Comparison of ENCODE assay signal across 10 cellular contexts in the genomic region with DNA sequence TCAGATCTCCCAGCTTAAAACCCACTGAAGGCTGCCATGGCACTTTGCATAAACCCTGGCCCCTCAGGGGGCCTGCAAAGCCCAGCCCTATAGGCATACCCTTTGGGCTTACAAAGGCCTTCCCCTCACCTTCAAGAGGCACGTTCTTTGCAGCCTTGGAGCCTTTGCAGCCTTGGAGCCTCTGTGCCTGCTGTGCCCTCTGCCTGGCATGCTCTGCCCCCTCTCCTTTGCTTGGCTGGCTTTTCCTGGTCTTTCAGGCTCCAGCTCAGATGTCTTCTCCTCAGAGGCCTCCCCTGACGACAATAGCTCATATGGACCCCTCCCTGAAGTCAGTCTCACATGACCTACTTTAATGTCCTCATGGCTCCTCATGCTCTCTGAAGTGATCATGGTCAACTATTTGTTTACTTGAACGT.
DNase-seq lines count a peak whose midpoint lies in the region; ATAC-seq and TF ChIP-seq lines count a peak whose summit lies in the region.
"Had no signal": no experiment of that assay in that cellular context is flagged by ENCODE, and none has a peak within 500 bp of the region (broad histone marks: within the 10 kb centered on the region; RNA-seq: fewer than 3 reads in every experiment).

No MANE protein-coding gene starts in this region.

- H3F3A ChIP-seq in GM23338 (replicated peaks; ENCODE audit: low read depth): peaks cover 31% of the 10 kb centered on the region

- intact Hi-C loops in Panc1 (cut with micrococcal nuclease; ENCODE audit: unreplicated experiment): no loop called here

- H3K9me3 ChIP-seq in Panc1 (ENCODE audit: control insufficient read depth, insufficient read depth, low read depth, low read length) (no peaks in the 10 kb centered on the region), iPS-18c (ENCODE audit: control insufficient read depth, insufficient read depth, low read length) (peaks cover 2% of the 10 kb centered on the region), stomach smooth muscle (ENCODE audit: control insufficient read depth in 2 of 2, low read length in 2 of 2) (no peaks in the 10 kb centered on the region)

- H3K27me3 Mint-ChIP-seq in GM23338 (ENCODE audit: insufficient read depth, low read depth, poor library complexity): peaks cover 45% of the 10 kb centered on the region

- H4K20me1 ChIP-seq in GM23338 (replicated peaks; ENCODE audit: insufficient read depth): no peaks in the 10 kb centered on the region

- no peak overlapping the region; the same call in 1 of the 2 replicates for H2AFZ ChIP-seq in GM23338

- no peaks in the 10 kb centered on the region for H3K9me2 ChIP-seq in GM23338 (ENCODE audit: insufficient read depth)

- no peak overlapping the region for H3K9ac ChIP-seq in stomach smooth muscle (ENCODE audit: low read length in 2 of 2)

- peaks cover 51% of the 10 kb centered on the region for H3K4me1 Mint-ChIP-seq in GM23338

- no peaks in the 10 kb centered on the region for H3K79me2 ChIP-seq in GM23338 (replicated peaks; ENCODE audit: insufficient read depth)

- H3K4me3 ChIP-seq in GM23338: peak overlapping the region; percentile 76
- H3K4me3 ChIP-seq in Panc1 (ENCODE audit: low read depth in 2 of 2, low read length in 2 of 2): no peak overlapping the region
- peak overlapping the region; percentile 45 for H3K4me3 ChIP-seq in iPS-18c (ENCODE audit: insufficient read depth, low read depth, low read length)
- H3K4me3 ChIP-seq in stomach smooth muscle (ENCODE audit: low read length in 2 of 2): no peak overlapping the region

- peaks cover 40% of the 10 kb centered on the region for H3K4me1 ChIP-seq in GM23338 (ENCODE audit: insufficient read depth)
- H3K4me1 ChIP-seq in Panc1 (ENCODE audit: control insufficient read depth, insufficient read depth, low read length): peaks cover 26% of the 10 kb centered on the region
- H3K4me1 ChIP-seq in stomach smooth muscle (ENCODE audit: control insufficient read depth, insufficient read depth, low read length): peaks cover 31% of the 10 kb centered on the region

- peak overlapping the region; percentile 99 for H3K4me2 ChIP-seq in GM23338

- peak overlapping the region; percentile 86; the same call in 1 of the 2 replicates for H3K27ac Mint-ChIP-seq in GM23338

- no peaks in the 10 kb centered on the region for H3K9me3 Mint-ChIP-seq in GM23338
- H3K9me3 Mint-ChIP-seq: activated naive CD8-positive, alpha-beta T cell treated with anti-CD3 and anti-CD28 coated beads, Interleukin-2, amount 50 U/mL, for 24 hours had no signal

- no peaks in the 10 kb centered on the region for H3K36me3 Mint-ChIP-seq in GM23338 (ENCODE audit: low read depth)

- POLR2A ChIA-PET in Panc1 (lab: Charles Lee): interaction anchor here (0.6 kb wide), 2 partner anchors 47 to 859 kb away, joined by 3 read pairs; no protein-coding TSS in a partner anchor

- DNase-seq in GM23338 (ENCODE audit: low spot score) (peak; percentile 54), Panc1 (ENCODE audit: low read depth, low spot score) (no peak), omental fat pad (ENCODE audit: low spot score) (no peak)
- no peak for DNase-seq in effector CD8-positive, alpha-beta T cell (lab: John Stamatoyannopoulos, UW)
- DNase-seq: activated CD4-positive, alpha-beta T cell treated with anti-CD3 and anti-CD28 coated beads for 48 hours; activated naive CD8-positive, alpha-beta T cell treated with anti-CD3 and anti-CD28 coated beads, Interleukin-2, amount 50 U/mL, for 24 hours had no signal

- peak overlapping the region; percentile 72 for H3K4me3 Mint-ChIP-seq in GM23338
- H3K4me3 Mint-ChIP-seq: activated naive CD8-positive, alpha-beta T cell treated with anti-CD3 and anti-CD28 coated beads, Interleukin-2, amount 50 U/mL, for 24 hours had no signal

- CTCF ChIA-PET in Panc1 (lab: Charles Lee): no interaction called here

- in situ Hi-C loops in Panc1 (cut with HindIII; ENCODE audit: low pct_unique_long_range_greater_than_20kb, low sequenced_read_pairs): no loop called here

- TF ChIP-seq CTCF in GM23338 (conservative IDR thresholded peaks at IDR 0.05; ENCODE audit: low read depth in 2 of 2) (no peak), Panc1 (IDR thresholded peaks at IDR 0.05) (no peak), omental fat pad (IDR thresholded peaks at IDR 0.05) (no peak)

- peak overlapping the region; percentile 87; the same call in 1 of the 2 replicates for H3K27ac ChIP-seq in GM23338 (ENCODE audit: low read depth)
- H3K27ac ChIP-seq in Panc1 (ENCODE audit: low read length): peak overlapping the region; percentile 11; the same call in 1 of the 2 replicates
- peak overlapping the region; percentile 31 for H3K27ac ChIP-seq in stomach smooth muscle (ENCODE audit: low read length)
- H3K27ac ChIP-seq: epithelial cell of prostate had no signal

- peak; percentile 9 for ATAC-seq in GM23338
- no peak for ATAC-seq in Panc1
- ATAC-seq in omental fat pad (ENCODE audit: low FRiP score): no peak
- no peak for ATAC-seq in HG03565 (IDR thresholded peaks at IDR 0.05; ENCODE audit: unreplicated experiment)
- ATAC-seq: activated naive CD8-positive, alpha-beta T cell treated with anti-CD3 and anti-CD28 coated beads, Interleukin-2, amount 50 U/mL, for 24 hours had no signal

- BruUV-seq in Panc1 (replicated peaks; lab: Mats Ljungman, UMichigan): no TSS peak

- peaks cover 12% of the 10 kb centered on the region for H3K27me3 ChIP-seq in GM23338 (ENCODE audit: insufficient read depth)
- no peaks in the 10 kb centered on the region for H3K27me3 ChIP-seq in Panc1 (ENCODE audit: control insufficient read depth, insufficient read depth, low read length)
- H3K27me3 ChIP-seq in stomach smooth muscle (ENCODE audit: control insufficient read depth in 1 of 2, insufficient read depth in 2 of 2, low read length in 2 of 2): peaks cover 0 to 2% of the 10 kb centered on the region in 2 donors

- H3K36me3 ChIP-seq in GM23338 (ENCODE audit: insufficient read depth): no peaks in the 10 kb centered on the region
- H3K36me3 ChIP-seq in Panc1 (ENCODE audit: control insufficient read depth, insufficient read depth, low read length): no peaks in the 10 kb centered on the region
- no peaks in the 10 kb centered on the region for H3K36me3 ChIP-seq in stomach smooth muscle (ENCODE audit: control insufficient read depth in 2 of 2, insufficient read depth in 2 of 2, low read length in 2 of 2)

TF ChIP-seq in GM23338, 12 proteins besides CTCF, POLR2A, EP300 and RAD21 (continues in another document):
- TF ChIP-seq EZH2phosphoT487 (IDR thresholded peaks at IDR 0.05; ENCODE audit: unreplicated experiment) (no peak), ZNF114 (CRISPR knock-in tag; IDR thresholded peaks at IDR 0.05) (no peak), STAT1 (IDR thresholded peaks at IDR 0.05; ENCODE audit: unreplicated experiment) (no peak), NANOG (IDR thresholded peaks at IDR 0.05; ENCODE audit: borderline replicate concordance) (no peak), POLR2AphosphoS5 (IDR thresholded peaks at IDR 0.05; ENCODE audit: low read depth) (no peak; the same call in 1 of the 2 replicates)
- TF ChIP-seq, protein P1, sequence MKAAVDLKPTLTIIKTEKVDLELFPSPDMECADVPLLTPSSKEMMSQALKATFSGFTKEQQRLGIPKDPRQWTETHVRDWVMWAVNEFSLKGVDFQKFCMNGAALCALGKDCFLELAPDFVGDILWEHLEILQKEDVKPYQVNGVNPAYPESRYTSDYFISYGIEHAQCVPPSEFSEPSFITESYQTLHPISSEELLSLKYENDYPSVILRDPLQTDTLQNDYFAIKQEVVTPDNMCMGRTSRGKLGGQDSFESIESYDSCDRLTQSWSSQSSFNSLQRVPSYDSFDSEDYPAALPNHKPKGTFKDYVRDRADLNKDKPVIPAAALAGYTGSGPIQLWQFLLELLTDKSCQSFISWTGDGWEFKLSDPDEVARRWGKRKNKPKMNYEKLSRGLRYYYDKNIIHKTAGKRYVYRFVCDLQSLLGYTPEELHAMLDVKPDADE (IDR thresholded peaks at IDR 0.05): no peak
- TF ChIP-seq, protein P2, sequence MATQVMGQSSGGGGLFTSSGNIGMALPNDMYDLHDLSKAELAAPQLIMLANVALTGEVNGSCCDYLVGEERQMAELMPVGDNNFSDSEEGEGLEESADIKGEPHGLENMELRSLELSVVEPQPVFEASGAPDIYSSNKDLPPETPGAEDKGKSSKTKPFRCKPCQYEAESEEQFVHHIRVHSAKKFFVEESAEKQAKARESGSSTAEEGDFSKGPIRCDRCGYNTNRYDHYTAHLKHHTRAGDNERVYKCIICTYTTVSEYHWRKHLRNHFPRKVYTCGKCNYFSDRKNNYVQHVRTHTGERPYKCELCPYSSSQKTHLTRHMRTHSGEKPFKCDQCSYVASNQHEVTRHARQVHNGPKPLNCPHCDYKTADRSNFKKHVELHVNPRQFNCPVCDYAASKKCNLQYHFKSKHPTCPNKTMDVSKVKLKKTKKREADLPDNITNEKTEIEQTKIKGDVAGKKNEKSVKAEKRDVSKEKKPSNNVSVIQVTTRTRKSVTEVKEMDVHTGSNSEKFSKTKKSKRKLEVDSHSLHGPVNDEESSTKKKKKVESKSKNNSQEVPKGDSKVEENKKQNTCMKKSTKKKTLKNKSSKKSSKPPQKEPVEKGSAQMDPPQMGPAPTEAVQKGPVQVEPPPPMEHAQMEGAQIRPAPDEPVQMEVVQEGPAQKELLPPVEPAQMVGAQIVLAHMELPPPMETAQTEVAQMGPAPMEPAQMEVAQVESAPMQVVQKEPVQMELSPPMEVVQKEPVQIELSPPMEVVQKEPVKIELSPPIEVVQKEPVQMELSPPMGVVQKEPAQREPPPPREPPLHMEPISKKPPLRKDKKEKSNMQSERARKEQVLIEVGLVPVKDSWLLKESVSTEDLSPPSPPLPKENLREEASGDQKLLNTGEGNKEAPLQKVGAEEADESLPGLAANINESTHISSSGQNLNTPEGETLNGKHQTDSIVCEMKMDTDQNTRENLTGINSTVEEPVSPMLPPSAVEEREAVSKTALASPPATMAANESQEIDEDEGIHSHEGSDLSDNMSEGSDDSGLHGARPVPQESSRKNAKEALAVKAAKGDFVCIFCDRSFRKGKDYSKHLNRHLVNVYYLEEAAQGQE (IDR thresholded peaks at IDR 0.05; ENCODE audit: unreplicated experiment): no peak

Comparison
In these comparisons a context has a peak if more than half of its experiments do, and no peak if none do; other contexts are left out.
1. H3K27ac ChIP-seq: peak in every context shown above with its lines; median percentile 87 in GM23338; 31 in stomach smooth muscle; 11 in Panc1.
2. H3K4me3 ChIP-seq: peak in GM23338 (single experiment) and iPS-18c (single experiment); none in Panc1 (0 of 2) and stomach smooth muscle (0 of 2).